In genomic region chr11:70038034-70038834, GRCh38 we compare ENCODE assay signal across 15 cellular contexts. TPM values are rescaled to one million over a fixed set of nuclear protein-coding genes. Genes with fewer than 3 reads are reported as not detected.
"Had no signal": no experiment of that assay in that cellular context is flagged by ENCODE, and none has a peak within 500 bp of the region (broad histone marks: within the 10 kb centered on the region; RNA-seq: fewer than 3 reads in every experiment).

No MANE protein-coding gene starts in this region.

- H3K36me3 ChIP-seq: neutrophil, upper lobe of left lung had no signal

- H3K9me3 ChIP-seq: neutrophil had no signal

- H3K4me1 ChIP-seq: upper lobe of left lung had no signal

- H3K4me3 Mint-ChIP-seq: activated CD8-positive, alpha-beta T cell treated with anti-CD3 and anti-CD28 coated beads, Interleukin-2, amount 10 ng/mL, durations not matched to agents 7 days and 5 days; naive thymus-derived CD8-positive, alpha-beta T cell; stimulated activated effector memory CD8-positive, alpha-beta T cell treated with anti-CD3 and anti-CD28 coated beads, Interleukin-12 subunit alpha, Interleukin-12 subunit beta, amount 100 ng/mL, for 72 hours; T-cell had no signal

- H3K4me1 Mint-ChIP-seq: naive thymus-derived CD8-positive, alpha-beta T cell; stimulated activated effector memory CD8-positive, alpha-beta T cell treated with anti-CD3 and anti-CD28 coated beads, Interleukin-12 subunit alpha, Interleukin-12 subunit beta, amount 100 ng/mL, for 72 hours; T-cell had no signal

- H3K27ac ChIP-seq: neutrophil, upper lobe of left lung, VCaP had no signal

- H3K4me3 ChIP-seq: mucosa of descending colon, smooth muscle cell, upper lobe of left lung had no signal

- H3K36me3 Mint-ChIP-seq: stimulated activated effector memory CD8-positive, alpha-beta T cell treated with anti-CD3 and anti-CD28 coated beads, Interleukin-12 subunit alpha, Interleukin-12 subunit beta, amount 100 ng/mL, for 72 hours had no signal

- H3K27ac Mint-ChIP-seq: activated CD8-positive, alpha-beta T cell treated with anti-CD3 and anti-CD28 coated beads, Interleukin-2, amount 10 ng/mL, durations not matched to agents 7 days and 5 days; naive thymus-derived CD8-positive, alpha-beta T cell; stimulated activated effector memory CD8-positive, alpha-beta T cell treated with anti-CD3 and anti-CD28 coated beads, Interleukin-12 subunit alpha, Interleukin-12 subunit beta, amount 100 ng/mL, for 72 hours; T-cell had no signal

- H3K27me3 ChIP-seq: neutrophil, upper lobe of left lung had no signal

- DNase-seq: activated CD8-positive, alpha-beta T cell treated with anti-CD3 and anti-CD28 coated beads, Interleukin-2, amount 10 ng/mL, durations not matched to agents 7 days and 5 days; activated naive CD4-positive, alpha-beta T cell treated with Interleukin-2 at 50 U/mL for 16 hours; central memory CD4-positive, alpha-beta T cell; hypothalamus; mucosa of descending colon; naive thymus-derived CD8-positive, alpha-beta T cell; right cardiac atrium; T-cell; T1000; upper lobe of left lung had no signal

RNA-seq across cellular contexts. Expression of gene ANO1, which starts 39.9 kb away (rescaled TPM):
- total RNA-seq: activated CD8-positive, alpha-beta T cell treated with anti-CD3 and anti-CD28 coated beads, Interleukin-2, amount 10 ng/mL, durations not matched to agents 7 days and 5 days; fibroblast of villous mesenchyme; naive thymus-derived CD8-positive, alpha-beta T cell had no signal
